Comparison of ENCODE assay signal across 1 cellular context in genomic region chr10:89295597-89295996, GRCh38.
TF ChIP-seq lines count a peak whose summit lies in the region.

No MANE protein-coding gene starts in this region.

TF ChIP-seq in GM23338, 12 proteins besides CTCF, POLR2A, EP300 and RAD21 (continued from another document):
- TF ChIP-seq, protein P1, sequence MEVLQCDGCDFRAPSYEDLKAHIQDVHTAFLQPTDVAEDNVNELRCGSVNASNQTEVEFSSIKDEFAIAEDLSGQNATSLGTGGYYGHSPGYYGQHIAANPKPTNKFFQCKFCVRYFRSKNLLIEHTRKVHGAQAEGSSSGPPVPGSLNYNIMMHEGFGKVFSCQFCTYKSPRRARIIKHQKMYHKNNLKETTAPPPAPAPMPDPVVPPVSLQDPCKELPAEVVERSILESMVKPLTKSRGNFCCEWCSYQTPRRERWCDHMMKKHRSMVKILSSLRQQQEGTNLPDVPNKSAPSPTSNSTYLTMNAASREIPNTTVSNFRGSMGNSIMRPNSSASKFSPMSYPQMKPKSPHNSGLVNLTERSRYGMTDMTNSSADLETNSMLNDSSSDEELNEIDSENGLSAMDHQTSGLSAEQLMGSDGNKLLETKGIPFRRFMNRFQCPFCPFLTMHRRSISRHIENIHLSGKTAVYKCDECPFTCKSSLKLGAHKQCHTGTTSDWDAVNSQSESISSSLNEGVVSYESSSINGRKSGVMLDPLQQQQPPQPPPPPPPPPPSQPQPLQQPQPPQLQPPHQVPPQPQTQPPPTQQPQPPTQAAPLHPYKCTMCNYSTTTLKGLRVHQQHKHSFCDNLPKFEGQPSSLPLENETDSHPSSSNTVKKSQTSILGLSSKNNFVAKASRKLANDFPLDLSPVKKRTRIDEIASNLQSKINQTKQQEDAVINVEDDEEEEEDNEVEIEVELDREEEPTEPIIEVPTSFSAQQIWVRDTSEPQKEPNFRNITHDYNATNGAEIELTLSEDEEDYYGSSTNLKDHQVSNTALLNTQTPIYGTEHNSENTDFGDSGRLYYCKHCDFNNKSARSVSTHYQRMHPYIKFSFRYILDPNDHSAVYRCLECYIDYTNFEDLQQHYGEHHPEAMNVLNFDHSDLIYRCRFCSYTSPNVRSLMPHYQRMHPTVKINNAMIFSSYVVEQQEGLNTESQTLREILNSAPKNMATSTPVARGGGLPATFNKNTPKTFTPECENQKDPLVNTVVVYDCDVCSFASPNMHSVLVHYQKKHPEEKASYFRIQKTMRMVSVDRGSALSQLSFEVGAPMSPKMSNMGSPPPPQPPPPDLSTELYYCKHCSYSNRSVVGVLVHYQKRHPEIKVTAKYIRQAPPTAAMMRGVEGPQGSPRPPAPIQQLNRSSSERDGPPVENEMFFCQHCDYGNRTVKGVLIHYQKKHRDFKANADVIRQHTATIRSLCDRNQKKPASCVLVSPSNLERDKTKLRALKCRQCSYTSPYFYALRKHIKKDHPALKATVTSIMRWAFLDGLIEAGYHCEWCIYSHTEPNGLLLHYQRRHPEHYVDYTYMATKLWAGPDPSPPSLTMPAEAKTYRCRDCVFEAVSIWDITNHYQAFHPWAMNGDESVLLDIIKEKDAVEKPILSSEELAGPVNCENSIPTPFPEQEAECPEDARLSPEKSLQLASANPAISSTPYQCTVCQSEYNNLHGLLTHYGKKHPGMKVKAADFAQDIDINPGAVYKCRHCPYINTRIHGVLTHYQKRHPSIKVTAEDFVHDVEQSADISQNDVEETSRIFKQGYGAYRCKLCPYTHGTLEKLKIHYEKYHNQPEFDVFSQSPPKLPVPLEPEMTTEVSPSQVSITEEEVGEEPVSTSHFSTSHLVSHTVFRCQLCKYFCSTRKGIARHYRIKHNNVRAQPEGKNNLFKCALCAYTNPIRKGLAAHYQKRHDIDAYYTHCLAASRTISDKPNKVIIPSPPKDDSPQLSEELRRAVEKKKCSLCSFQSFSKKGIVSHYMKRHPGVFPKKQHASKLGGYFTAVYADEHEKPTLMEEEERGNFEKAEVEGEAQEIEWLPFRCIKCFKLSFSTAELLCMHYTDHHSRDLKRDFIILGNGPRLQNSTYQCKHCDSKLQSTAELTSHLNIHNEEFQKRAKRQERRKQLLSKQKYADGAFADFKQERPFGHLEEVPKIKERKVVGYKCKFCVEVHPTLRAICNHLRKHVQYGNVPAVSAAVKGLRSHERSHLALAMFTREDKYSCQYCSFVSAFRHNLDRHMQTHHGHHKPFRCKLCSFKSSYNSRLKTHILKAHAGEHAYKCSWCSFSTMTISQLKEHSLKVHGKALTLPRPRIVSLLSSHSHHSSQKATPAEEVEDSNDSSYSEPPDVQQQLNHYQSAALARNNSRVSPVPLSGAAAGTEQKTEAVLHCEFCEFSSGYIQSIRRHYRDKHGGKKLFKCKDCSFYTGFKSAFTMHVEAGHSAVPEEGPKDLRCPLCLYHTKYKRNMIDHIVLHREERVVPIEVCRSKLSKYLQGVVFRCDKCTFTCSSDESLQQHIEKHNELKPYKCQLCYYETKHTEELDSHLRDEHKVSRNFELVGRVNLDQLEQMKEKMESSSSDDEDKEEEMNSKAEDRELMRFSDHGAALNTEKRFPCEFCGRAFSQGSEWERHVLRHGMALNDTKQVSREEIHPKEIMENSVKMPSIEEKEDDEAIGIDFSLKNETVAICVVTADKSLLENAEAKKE (CRISPR knock-in tag; IDR thresholded peaks at IDR 0.05), result no peak
- TF ChIP-seq CREB1 (CRISPR knock-in tag; IDR thresholded peaks at IDR 0.05; ENCODE audit: low read depth), result no peak
- no peak for TF ChIP-seq STAT1 (IDR thresholded peaks at IDR 0.05; ENCODE audit: unreplicated experiment)
TF ChIP-seq in GM23338: peak in this region for 0.
